ENCODE assay signal across 14 cellular contexts in the genomic region with DNA sequence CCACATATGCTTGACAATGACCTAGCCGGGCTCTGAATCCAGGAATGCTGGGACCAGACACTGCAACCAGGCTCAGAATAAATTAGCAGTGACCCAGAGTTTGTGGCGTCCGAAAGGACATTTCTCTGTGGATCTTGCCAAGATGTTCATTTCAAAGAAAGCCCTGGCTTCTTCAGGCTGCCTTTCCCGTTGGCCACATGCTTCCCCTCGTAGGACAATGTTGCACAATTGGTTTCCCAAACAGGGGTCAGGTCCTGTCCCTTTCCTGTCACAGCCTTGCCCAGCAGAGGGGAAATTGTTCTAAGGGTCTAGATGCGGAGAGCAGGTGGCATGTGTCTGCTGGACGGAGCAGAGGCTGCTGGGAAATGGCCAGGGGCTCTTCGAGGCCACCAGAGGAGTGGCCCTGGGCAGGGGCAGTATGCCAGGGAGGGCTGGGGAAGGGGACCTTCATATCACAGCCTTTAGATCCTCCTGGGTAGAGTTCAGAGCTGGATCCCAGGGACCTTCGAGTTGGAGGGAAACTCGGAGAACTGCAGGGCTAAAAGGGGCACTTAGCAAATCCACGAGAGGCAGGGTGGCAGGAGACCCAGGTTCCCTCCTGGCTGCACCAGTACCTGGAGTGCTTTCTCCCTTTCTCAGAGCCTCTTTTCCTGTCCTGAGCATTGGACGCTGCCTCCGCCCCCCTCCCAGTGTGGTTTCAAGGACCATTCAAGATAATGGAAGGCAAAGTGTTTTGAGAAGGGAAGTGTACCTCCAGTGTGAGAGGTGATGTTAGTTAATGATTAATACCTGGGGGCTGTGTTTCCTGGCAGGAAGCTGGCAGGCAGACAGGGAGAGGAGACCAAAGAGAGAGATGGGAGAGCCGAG. TPM values are rescaled to one million over a fixed set of nuclear protein-coding genes. Genes with fewer than 3 reads are reported as not detected.
A peak's percentile ranks its signal among the peaks of the same experiment; 100 is the strongest.
DNase-seq lines count a peak whose midpoint lies in the region; ATAC-seq, FAIRE-seq and TF ChIP-seq lines count a peak whose summit lies in the region.
"Had no signal": no experiment of that assay in that cellular context is flagged by ENCODE, and none has a peak within 500 bp of the region (broad histone marks: within the 10 kb centered on the region; RNA-seq: fewer than 3 reads in every experiment).

No MANE protein-coding gene starts in this region.

- H3K4me3 ChIP-seq in body of pancreas (no peak overlapping the region), lower lobe of right lung (no peak overlapping the region), transverse colon (no peak overlapping the region)
- H3K4me3 ChIP-seq: skin epidermis had no signal

- CTCF ChIA-PET in activated CD8-positive, alpha-beta memory T cell treated with anti-CD3 and anti-CD28 coated beads, Interleukin-2, amount 10 ng/mL, durations not matched to agents 7 days and 5 days (lab: Charles Lee) = no interaction called here

- intact Hi-C loops in body of pancreas (cut with DNase I) (no loop called here), lower lobe of right lung (cut with DNase I) (no loop called here), transverse colon (cut with DNase I; ENCODE audit: low total_unique reads) (no loop called here)

- H3K27ac ChIP-seq in body of pancreas = peak overlapping the region in 3 of 4 donors; percentile 34 to 77 (median 46)
- peak overlapping the region; percentile 58 for H3K27ac ChIP-seq in lower lobe of right lung
- H3K27ac ChIP-seq in transverse colon = no peak overlapping the region

- TF ChIP-seq POLR2A in body of pancreas (IDR thresholded peaks at IDR 0.05) = no peak
- TF ChIP-seq POLR2A in transverse colon (IDR thresholded peaks at IDR 0.05) = no peak
- no peak for TF ChIP-seq POLR2A in GM12892 (IDR thresholded peaks at IDR 0.05; ENCODE audit: low read depth, low read length)

- peak; percentile 35 for TF ChIP-seq EP300 in transverse colon (IDR thresholded peaks at IDR 0.05; ENCODE audit: low read depth)

- no peak overlapping the region for H3K4me3 Mint-ChIP-seq in activated CD8-positive, alpha-beta memory T cell treated with anti-CD3 and anti-CD28 coated beads, Interleukin-2, amount 10 ng/mL, durations not matched to agents 7 days and 5 days

- H3K4me1 ChIP-seq in body of pancreas (peaks cover 19% of the 10 kb centered on the region), lower lobe of right lung (peaks cover 81% of the 10 kb centered on the region), transverse colon (peaks cover 4 to 20% (median 6%) of the 10 kb centered on the region in 4 donors)

- no peak for ATAC-seq in activated CD8-positive, alpha-beta memory T cell treated with anti-CD3 and anti-CD28 coated beads, Interleukin-2, amount 10 ng/mL, durations not matched to agents 7 days and 5 days
- ATAC-seq in body of pancreas (peak; percentile 67), lower lobe of right lung (peak; percentile 79 to 87)

- H3K9me3 ChIP-seq in body of pancreas (no peaks in the 10 kb centered on the region), lower lobe of right lung (no peaks in the 10 kb centered on the region), transverse colon (no peaks in the 10 kb centered on the region)

- WGBS in body of pancreas, 2 donors = 21 to 31% methylated on average over 13 to 14 of the region's 14 CpGs
- 54 to 59% methylated on average over 4 to 14 of the region's 14 CpGs for WGBS in transverse colon (ENCODE audit: low coverage in 1 of 2), 2 donors

- H3K27me3 Mint-ChIP-seq in activated CD8-positive, alpha-beta memory T cell treated with anti-CD3 and anti-CD28 coated beads, Interleukin-2, amount 10 ng/mL, durations not matched to agents 7 days and 5 days = peaks cover 14% of the 10 kb centered on the region

- TF ChIP-seq CTCF in body of pancreas (IDR thresholded peaks at IDR 0.05) (no peak), lower lobe of right lung (IDR thresholded peaks at IDR 0.05) (no peak), transverse colon (IDR thresholded peaks at IDR 0.05) (no peak)

- no peaks in the 10 kb centered on the region for H3K4me1 Mint-ChIP-seq in activated CD8-positive, alpha-beta memory T cell treated with anti-CD3 and anti-CD28 coated beads, Interleukin-2, amount 10 ng/mL, durations not matched to agents 7 days and 5 days
- H3K4me1 Mint-ChIP-seq: naive B cell had no signal

- in situ Hi-C loops in transverse colon (cut with MboI; ENCODE audit: low pct_ligation_motif_present in 1 of 4, low pct_unique_long_range_greater_than_20kb in 1 of 4, low sequenced_read_pairs in 3 of 4) = no loop called here

- H3K27ac Mint-ChIP-seq in activated CD8-positive, alpha-beta memory T cell treated with anti-CD3 and anti-CD28 coated beads, Interleukin-2, amount 10 ng/mL, durations not matched to agents 7 days and 5 days = no peak overlapping the region
- H3K27ac Mint-ChIP-seq: naive B cell had no signal

- peak; percentile 22 for DNase-seq in activated CD8-positive, alpha-beta memory T cell treated with anti-CD3 and anti-CD28 coated beads, Interleukin-2, amount 50 U/mL, for 48 hours
- DNase-seq in activated CD8-positive, alpha-beta memory T cell treated with anti-CD3 and anti-CD28 coated beads, Interleukin-2, amount 10 ng/mL, durations not matched to agents 7 days and 5 days = no peak
- peak; percentile 53 to 82 (median 73) for DNase-seq in body of pancreas
- peak; percentile 78 for DNase-seq in lower lobe of right lung
- no peak for DNase-seq in transverse colon
- DNase-seq in NCI-H2029 treated with DMSO at 0.1 percent for 48 hours (lab: John Stamatoyannopoulos, UW) = no peak
- DNase-seq in NCI-H446 treated with DMSO at 0.1 percent for 48 hours (lab: John Stamatoyannopoulos, UW) = no peak
- DNase-seq in GM12892 (ENCODE audit: insufficient read length) = no peak
- DNase-seq: activated CD8-positive, alpha-beta memory T cell treated with anti-CD3 and anti-CD28 coated beads, Interleukin-2, amount 50 U/mL, for 4 hours; cortex of kidney; naive B cell; SHP77 treated with DMSO at 0.1 percent for 48 hours had no signal

- no peaks in the 10 kb centered on the region for H3K36me3 Mint-ChIP-seq in activated CD8-positive, alpha-beta memory T cell treated with anti-CD3 and anti-CD28 coated beads, Interleukin-2, amount 10 ng/mL, durations not matched to agents 7 days and 5 days
- H3K36me3 Mint-ChIP-seq: naive B cell had no signal

- H3K36me3 ChIP-seq in body of pancreas (replicated peaks in 1 of 2; ENCODE audit: insufficient read depth in 1 of 2, low read depth in 2 of 2) = no peaks in the 10 kb centered on the region
- H3K36me3 ChIP-seq in lower lobe of right lung = no peaks in the 10 kb centered on the region
- H3K36me3 ChIP-seq in transverse colon = no peaks in the 10 kb centered on the region

- H3K27me3 ChIP-seq in body of pancreas = no peaks in the 10 kb centered on the region
- no peaks in the 10 kb centered on the region for H3K27me3 ChIP-seq in lower lobe of right lung (ENCODE audit: low read depth)
- no peaks in the 10 kb centered on the region for H3K27me3 ChIP-seq in transverse colon

- H3K9me3 Mint-ChIP-seq in activated CD8-positive, alpha-beta memory T cell treated with anti-CD3 and anti-CD28 coated beads, Interleukin-2, amount 10 ng/mL, durations not matched to agents 7 days and 5 days (ENCODE audit: low read depth) = no peaks in the 10 kb centered on the region
- H3K9me3 Mint-ChIP-seq: naive B cell had no signal

- no peak for FAIRE-seq in GM12892 (lab: Jason Lieb, UNC)
- FAIRE-seq: D721Med had no signal

RNA-seq across cellular contexts. Expression of gene C11orf96, which starts 42.3 kb away (rescaled TPM):
- under 1 TPM; 0.19 to 0.79 TPM for total RNA-seq in activated CD8-positive, alpha-beta memory T cell treated with anti-CD3 and anti-CD28 coated beads, Interleukin-2, amount 10 ng/mL, durations not matched to agents 7 days and 5 days
- total RNA-seq in body of pancreas (100 to 1,000 TPM in 1 of 2 donors, 10 to 100 TPM in 1; 64.9 to 184 TPM), lower lobe of right lung (83.5 TPM), transverse colon (100 to 1,000 TPM in 2 of 4 donors, 10 to 100 TPM in 2; 20.6 to 305 (median 134) TPM)
- not detected for polyA plus RNA-seq in GM12892 (2012; ENCODE audit: missing spikeins)

Comparison
In these comparisons a context has a peak if more than half of its experiments do, and no peak if none do; other contexts are left out.
1. DNase-seq: peak in activated CD8-positive, alpha-beta memory T cell treated with anti-CD3 and anti-CD28 coated beads, Interleukin-2, amount 50 U/mL, for 48 hours (single experiment), body of pancreas (4 of 4) and lower lobe of right lung (single experiment); none in activated CD8-positive, alpha-beta memory T cell treated with anti-CD3 and anti-CD28 coated beads, Interleukin-2, amount 10 ng/mL, durations not matched to agents 7 days and 5 days (single experiment), transverse colon (single experiment), NCI-H2029 treated with DMSO at 0.1 percent for 48 hours (single experiment), NCI-H446 treated with DMSO at 0.1 percent for 48 hours (single experiment) and GM12892 (single experiment).
2. H3K27ac ChIP-seq: peak in body of pancreas (3 of 4) and lower lobe of right lung (single experiment); none in transverse colon (0 of 4).
3. RNA of gene C11orf96, which starts 42.3 kb away (total RNA-seq): 64.9 to 184 TPM in body of pancreas, 20.6 to 305 TPM in transverse colon and 83.5 TPM in lower lobe of right lung (single experiment); 0.19 to 0.79 TPM in activated CD8-positive, alpha-beta memory T cell treated with anti-CD3 and anti-CD28 coated beads, Interleukin-2, amount 10 ng/mL, durations not matched to agents 7 days and 5 days; every median in the first group is over 10 times any median in the second.